Comparison of ENCODE assay signal across 1 cellular context in genomic region chr12:93569656-93570551, GRCh38.
TF ChIP-seq lines count a peak whose summit lies in the region.

No MANE protein-coding gene starts in this region.

TF ChIP-seq in HepG2, 621 proteins besides CTCF, POLR2A, EP300 and RAD21 (continued from another document and continues in another):
- TF ChIP-seq PBX3 (CRISPR knock-in tag; IDR thresholded peaks at IDR 0.05; ENCODE audit: borderline replicate concordance) (no peak), CENPT (CRISPR knock-in tag; IDR thresholded peaks at IDR 0.05; ENCODE audit: low read depth) (no peak), ZNF142 (CRISPR knock-in tag; IDR thresholded peaks at IDR 0.05) (no peak), MAF1 (CRISPR knock-in tag; IDR thresholded peaks at IDR 0.05; ENCODE audit: borderline replicate concordance) (no peak), CEBPB (IDR thresholded peaks at IDR 0.05; ENCODE audit: borderline replicate concordance, low read depth, low read length) (peak; percentile 89), IKZF1 (IDR thresholded peaks at IDR 0.05) (no peak), RXRB (CRISPR knock-in tag; IDR thresholded peaks at IDR 0.05; ENCODE audit: borderline replicate concordance) (peak; percentile 58; the same call in 1 of the 2 replicates), ZNF260 (CRISPR knock-in tag; IDR thresholded peaks at IDR 0.05; ENCODE audit: borderline replicate concordance, low read depth) (no peak), GATAD1 (CRISPR knock-in tag; IDR thresholded peaks at IDR 0.05) (no peak), KDM5B (CRISPR knock-in tag; IDR thresholded peaks at IDR 0.05; ENCODE audit: borderline replicate concordance) (peak; percentile 2; the same call in 1 of the 2 replicates), ZNF180 (CRISPR knock-in tag; IDR thresholded peaks at IDR 0.05; ENCODE audit: borderline replicate concordance, low read depth) (no peak), MAZ (IDR thresholded peaks at IDR 0.05; ENCODE audit: borderline replicate concordance, low read depth, low read length) (0 out of 2 replicates have a peak, but pooled peaks have one; percentile 38), MAZ (CRISPR knock-in tag; IDR thresholded peaks at IDR 0.05; ENCODE audit: low read depth) (no peak), DNMT1 (CRISPR knock-in tag; IDR thresholded peaks at IDR 0.05) (no peak), ELF3 (CRISPR knock-in tag; IDR thresholded peaks at IDR 0.05) (0 out of 2 replicates have a peak, but pooled peaks have one; percentile 28), MEIS2 (CRISPR knock-in tag; IDR thresholded peaks at IDR 0.05) (no peak), ARID3A (IDR thresholded peaks at IDR 0.05; ENCODE audit: low read depth, low read length) (no peak), MIXL1 (CRISPR knock-in tag; IDR thresholded peaks at IDR 0.05) (peak; percentile 26; the same call in 1 of the 2 replicates), NFE2L2 (IDR thresholded peaks at IDR 0.05; ENCODE audit: low read length) (no peak), KDM5A (IDR thresholded peaks at IDR 0.05; ENCODE audit: borderline replicate concordance, low read length) (peak; percentile 36; the same call in 1 of the 2 replicates), GMEB2 (CRISPR knock-in tag; IDR thresholded peaks at IDR 0.05; ENCODE audit: low read depth) (no peak), SOX13 (IDR thresholded peaks at IDR 0.05) (no peak; the same call in 1 of the 2 replicates), SOX13 (CRISPR knock-in tag; conservative IDR thresholded peaks at IDR 0.05 in 1 of 2, IDR thresholded peaks at IDR 0.05 in 1 of 2) (no peak), TBL1XR1 (IDR thresholded peaks at IDR 0.05; ENCODE audit: borderline replicate concordance, low read length, partially characterized antibody) (no peak), ZFP82 (CRISPR knock-in tag; IDR thresholded peaks at IDR 0.05; ENCODE audit: borderline replicate concordance) (no peak), ZFY (CRISPR knock-in tag; IDR thresholded peaks at IDR 0.05) (no peak), ZNF335 (CRISPR knock-in tag; IDR thresholded peaks at IDR 0.05) (no peak), ZBTB26 (CRISPR knock-in tag; IDR thresholded peaks at IDR 0.05; ENCODE audit: borderline replicate concordance) (no peak), KLF16 (CRISPR knock-in tag; IDR thresholded peaks at IDR 0.05) (no peak), HNF4G (IDR thresholded peaks at IDR 0.05; ENCODE audit: borderline replicate concordance, low read depth, low read length) (peak; percentile 17; the same call in 1 of the 2 replicates), HNF4G (CRISPR knock-in tag; IDR thresholded peaks at IDR 0.05; ENCODE audit: borderline replicate concordance, low read depth) (no peak), MYC (CRISPR knock-in tag; IDR thresholded peaks at IDR 0.05; ENCODE audit: borderline replicate concordance) (no peak), NR2C2 (CRISPR knock-in tag; IDR thresholded peaks at IDR 0.05; ENCODE audit: borderline replicate concordance) (peak; percentile 25; the same call in 1 of the 2 replicates), NKX3-1 (CRISPR knock-in tag; IDR thresholded peaks at IDR 0.05) (no peak), ATF5 (CRISPR knock-in tag; IDR thresholded peaks at IDR 0.05; ENCODE audit: low read depth) (no peak), ZSCAN31 (CRISPR knock-in tag; IDR thresholded peaks at IDR 0.05; ENCODE audit: low read depth) (0 out of 2 replicates have a peak, but pooled peaks have one; percentile 29), HMG20A (CRISPR knock-in tag; IDR thresholded peaks at IDR 0.05; ENCODE audit: borderline replicate concordance) (peak; percentile 14; the same call in 1 of the 2 replicates), RBM39 (IDR thresholded peaks at IDR 0.05; ENCODE audit: low read depth, low read length, poor library complexity, severe bottlenecking) (no peak), POGZ (CRISPR knock-in tag; IDR thresholded peaks at IDR 0.05) (no peak), STAG1 (CRISPR knock-in tag; IDR thresholded peaks at IDR 0.05) (peak; percentile 76), ARID2 (CRISPR knock-in tag; IDR thresholded peaks at IDR 0.05; ENCODE audit: borderline replicate concordance) (no peak), NAIF1 (CRISPR knock-in tag; IDR thresholded peaks at IDR 0.05; ENCODE audit: borderline replicate concordance) (no peak), ATF2 (CRISPR knock-in tag; IDR thresholded peaks at IDR 0.05) (no peak), TFDP2 (CRISPR knock-in tag; IDR thresholded peaks at IDR 0.05) (no peak), ZBTB20 (CRISPR knock-in tag; IDR thresholded peaks at IDR 0.05; ENCODE audit: borderline replicate concordance, low read depth) (no peak), XRCC5 (optimal IDR thresholded peaks at IDR 0.05; ENCODE audit: low read length) (no peak), HINFP (CRISPR knock-in tag; IDR thresholded peaks at IDR 0.05; ENCODE audit: low read depth) (no peak), ZNF678 (CRISPR knock-in tag; IDR thresholded peaks at IDR 0.05) (no peak), GABPA (IDR thresholded peaks at IDR 0.05; ENCODE audit: low read depth, low read length) (no peak), GABPA (CRISPR knock-in tag; IDR thresholded peaks at IDR 0.05; ENCODE audit: low read depth) (0 out of 2 replicates have a peak, but pooled peaks have one; percentile 24)
